18 cellular contexts compared by ENCODE assay signal in the genomic region with DNA sequence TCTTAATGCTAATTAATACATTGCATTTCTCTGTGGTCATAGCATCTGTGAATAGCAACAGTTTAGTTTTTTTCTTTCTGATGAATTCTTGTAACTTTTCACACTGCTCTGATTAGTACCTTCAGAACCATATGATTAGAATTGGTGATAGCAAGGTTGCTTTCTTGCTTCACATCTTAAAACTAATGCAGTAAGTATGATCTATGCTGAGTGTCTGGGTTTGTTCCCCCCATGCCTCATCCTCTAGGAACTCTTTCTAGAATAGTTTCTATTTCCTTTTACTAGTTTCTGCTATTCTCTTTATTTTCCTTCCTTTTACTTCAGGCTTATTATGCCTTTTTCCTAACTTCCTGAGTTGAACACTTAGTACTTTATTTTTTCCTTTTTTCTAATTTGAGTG. TPM values are rescaled to one million over a fixed set of nuclear protein-coding genes. Genes with fewer than 3 reads are reported as not detected.
A peak's percentile ranks its signal among the peaks of the same experiment; 100 is the strongest.
DNase-seq lines count a peak whose midpoint lies in the region; ATAC-seq and TF ChIP-seq lines count a peak whose summit lies in the region.
"Had no signal": no experiment of that assay in that cellular context is flagged by ENCODE, and none has a peak within 500 bp of the region (broad histone marks: within the 10 kb centered on the region; RNA-seq: fewer than 3 reads in every experiment).

No MANE protein-coding gene starts in this region.

- no peak overlapping the region for H3K27ac ChIP-seq in foreskin keratinocyte
- H3K27ac ChIP-seq: KMS-11, Peyer's patch had no signal

- no peak for ATAC-seq in stimulated activated memory B cell treated with anti-CD40 and anti-IgM and Interleukin-4, amounts not matched to agents 10 μg/mL and 1 μg/mL and 100 μg/mL, for 72 hours
- ATAC-seq in GM21786 (IDR thresholded peaks at IDR 0.05; ENCODE audit: unreplicated experiment) = no peak
- ATAC-seq in foreskin keratinocyte = no peak
- ATAC-seq: Right ventricle myocardium inferior had no signal

- peak overlapping the region; percentile 20 for H3K27ac Mint-ChIP-seq in stimulated activated memory B cell treated with anti-CD40 and anti-IgM and Interleukin-4, amounts not matched to agents 10 μg/mL and 1 μg/mL and 100 μg/mL, for 72 hours
- H3K27ac Mint-ChIP-seq: B cell had no signal

- H3K27me3 ChIP-seq in adipocyte (replicated peaks; ENCODE audit: control insufficient read depth, insufficient read depth, low read length) (no peaks in the 10 kb centered on the region), foreskin keratinocyte (no peaks in the 10 kb centered on the region)
- H3K27me3 ChIP-seq: Peyer's patch had no signal

- H3K4me3 Mint-ChIP-seq in stimulated activated memory B cell treated with anti-CD40 and anti-IgM and Interleukin-4, amounts not matched to agents 10 μg/mL and 1 μg/mL and 100 μg/mL, for 72 hours = no peak overlapping the region
- H3K4me3 Mint-ChIP-seq: B cell had no signal

- H3K9me3 ChIP-seq in adipocyte (ENCODE audit: control insufficient read depth, low read length) = no peaks in the 10 kb centered on the region
- H3K9me3 ChIP-seq: Peyer's patch had no signal

- H3K4me3 ChIP-seq in adipocyte (ENCODE audit: low read length) = no peak overlapping the region
- H3K4me3 ChIP-seq in fibroblast of the aortic adventitia (ENCODE audit: low read depth, low read length) = no peak overlapping the region
- H3K4me3 ChIP-seq: Peyer's patch had no signal

- H3K36me3 Mint-ChIP-seq in stimulated activated memory B cell treated with anti-CD40 and anti-IgM and Interleukin-4, amounts not matched to agents 10 μg/mL and 1 μg/mL and 100 μg/mL, for 72 hours = peaks cover 59% of the 10 kb centered on the region

- H3K27me3 Mint-ChIP-seq in stimulated activated memory B cell treated with anti-CD40 and anti-IgM and Interleukin-4, amounts not matched to agents 10 μg/mL and 1 μg/mL and 100 μg/mL, for 72 hours = no peaks in the 10 kb centered on the region
- H3K27me3 Mint-ChIP-seq: B cell; CD4-positive, CD25-positive, alpha-beta regulatory T cell had no signal

- TF ChIP-seq CTCF in fibroblast of the aortic adventitia (IDR thresholded peaks at IDR 0.05; ENCODE audit: insufficient read depth, low read length) (no peak), foreskin keratinocyte (conservative IDR thresholded peaks at IDR 0.05) (no peak)

- peaks cover 39% of the 10 kb centered on the region for H3K4me1 Mint-ChIP-seq in stimulated activated memory B cell treated with anti-CD40 and anti-IgM and Interleukin-4, amounts not matched to agents 10 μg/mL and 1 μg/mL and 100 μg/mL, for 72 hours

- H3K9ac ChIP-seq in adipocyte (ENCODE audit: low read length) = peak overlapping the region; percentile 26
- H3K9ac ChIP-seq: KMS-11 had no signal

- H3K36me3 ChIP-seq in adipocyte (ENCODE audit: control insufficient read depth, insufficient read depth, low read length, severe bottlenecking) = no peaks in the 10 kb centered on the region

- peak; percentile 27 for DNase-seq in GM03348 (ENCODE audit: low spot score)
- DNase-seq in adipocyte (ENCODE audit: low read depth) = peak; percentile 36
- peak; percentile 18 for DNase-seq in fibroblast of the aortic adventitia (ENCODE audit: low read depth)
- no peak for DNase-seq in foreskin keratinocyte
- DNase-seq in stimulated activated CD4-positive, alpha-beta T cell treated with anti-CD3 and anti-CD28 coated beads, Interleukin-4, amount 100 ng/mL, for 24 hours = no peak
- DNase-seq: Calu3; CD4-positive, CD25-positive, alpha-beta regulatory T cell; DMS53; NCI-H1092; NCI-H146; NCI-H2081; NCI-H774; Peyer's patch had no signal

- H3K4me1 ChIP-seq in adipocyte (ENCODE audit: control insufficient read depth, insufficient read depth, low read length) = peaks cover 6% of the 10 kb centered on the region
- peaks cover 3% of the 10 kb centered on the region for H3K4me1 ChIP-seq in foreskin keratinocyte

- H3K9me3 Mint-ChIP-seq in stimulated activated memory B cell treated with anti-CD40 and anti-IgM and Interleukin-4, amounts not matched to agents 10 μg/mL and 1 μg/mL and 100 μg/mL, for 72 hours = peaks cover 6% of the 10 kb centered on the region

RNA-seq across cellular contexts. Expression of gene TES, which starts 32.4 kb away (rescaled TPM):
- total RNA-seq in fibroblast of the aortic adventitia (ENCODE audit: low replicate concordance) = 39.2 and 61.3 TPM in 2 replicates
- total RNA-seq in foreskin keratinocyte = 115 and 130 TPM in 2 replicates
- 53.6 and 55.3 TPM in 2 replicates for polyA plus RNA-seq in foreskin keratinocyte

Comparison
In these comparisons a context has a peak if more than half of its experiments do, and no peak if none do; other contexts are left out.
1. DNase-seq: peak in GM03348 (single experiment), adipocyte (single experiment) and fibroblast of the aortic adventitia (single experiment); none in foreskin keratinocyte (0 of 2) and stimulated activated CD4-positive, alpha-beta T cell treated with anti-CD3 and anti-CD28 coated beads, Interleukin-4, amount 100 ng/mL, for 24 hours (single experiment).